1 cellular context compared by ENCODE assay signal in genomic region chr19:34481861-34482379, GRCh38.
A peak's percentile ranks its signal among the peaks of the same experiment; 100 is the strongest.
TF ChIP-seq lines count a peak whose summit lies in the region.

No MANE protein-coding gene starts in this region.

TF ChIP-seq in H1, 55 proteins besides CTCF, POLR2A, EP300 and RAD21:
- no peak for TF ChIP-seq NRF1 (IDR thresholded peaks at IDR 0.05; ENCODE audit: low read depth, low read length)
- no peak for TF ChIP-seq EZH2 (IDR thresholded peaks at IDR 0.05; ENCODE audit: low read depth, low read length, severe bottlenecking)
- 0 out of 2 replicates have a peak, but pooled peaks have one; percentile 31 for TF ChIP-seq TAF1 (IDR thresholded peaks at IDR 0.05; ENCODE audit: low read depth, low read length)
